Comparison of ENCODE assay signal across 24 cellular contexts in the genomic region with DNA sequence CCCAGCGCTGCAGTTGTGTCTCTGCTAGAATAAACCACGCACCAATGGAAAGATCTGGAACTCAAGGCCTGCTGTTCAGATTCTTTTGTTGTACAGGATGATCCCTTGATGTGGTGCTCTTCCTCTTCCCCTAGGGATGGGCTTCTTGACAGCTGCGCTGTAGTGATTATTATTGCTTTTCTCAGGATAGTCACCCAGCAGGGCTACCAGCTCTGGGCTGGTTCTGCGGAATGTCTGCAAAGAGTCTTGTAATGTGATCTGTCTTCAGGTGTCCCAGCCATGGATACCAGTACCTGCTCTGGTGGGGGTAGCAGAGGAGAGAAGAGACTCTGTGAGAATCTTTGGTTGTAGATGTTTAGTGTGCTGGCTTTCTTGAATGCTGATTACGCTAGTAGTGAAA.
"Had no signal": no experiment of that assay in that cellular context is flagged by ENCODE, and none has a peak within 500 bp of the region (broad histone marks: within the 10 kb centered on the region; RNA-seq: fewer than 3 reads in every experiment).

No MANE protein-coding gene starts in this region.

- H3K4me1 ChIP-seq: heart left ventricle, neural progenitor cell, sigmoid colon, stomach, transverse colon had no signal

- H3K4me2 ChIP-seq: neural progenitor cell had no signal

- H3K9ac ChIP-seq: neural progenitor cell had no signal

- H3K9me3 ChIP-seq: sigmoid colon, thoracic aorta, transverse colon had no signal

- H3K36me3 ChIP-seq: heart left ventricle, neural progenitor cell, sigmoid colon, stomach, thoracic aorta, transverse colon had no signal

- ATAC-seq: heart left ventricle; left lobe of liver; natural killer cell treated with Interleukin-12 subunit alpha and Interleukin-12 subunit beta and Interleukin-15 and Interleukin-18, amount 100 ng/mL, for 72 hours had no signal

- H3K27ac ChIP-seq: heart left ventricle, neural progenitor cell, sigmoid colon, skin epidermis, stomach, thoracic aorta, transverse colon had no signal

- DNase-seq: cerebellar nuclear complex; erythroblast; foreskin melanocyte; heart left ventricle; hippocampal formation; mammary epithelial cell; midbrain; occipital lobe; sigmoid colon; stimulated activated CD4-positive, alpha-beta T cell treated with anti-CD3 and anti-CD28 coated beads, Interleukin-2, amount 100 ng/mL, for 24 hours; stimulated activated CD4-positive, alpha-beta T cell treated with anti-CD3 and anti-CD28 coated beads, Interleukin-4, amount 100 ng/mL, for 4 hours; stimulated activated naive CD4-positive, alpha-beta T cell; stomach; substantia nigra; transverse colon had no signal

- H2AFZ ChIP-seq: neural progenitor cell had no signal

- FAIRE-seq: colon, endothelial cell of umbilical vein, islet of Langerhans, urothelium cell line had no signal

- H3K4me3 ChIP-seq: heart left ventricle, neural progenitor cell, sigmoid colon, skin epidermis, stomach, thoracic aorta, transverse colon had no signal

- H3K27me3 ChIP-seq: heart left ventricle, neural progenitor cell, sigmoid colon, stomach, transverse colon had no signal
